Comparison of ENCODE assay signal across 10 cellular contexts in genomic region chr1:151309851-151310323, GRCh38. TPM values are rescaled to one million over a fixed set of nuclear protein-coding genes. Genes with fewer than 3 reads are reported as not detected.
DNase-seq lines count a peak whose midpoint lies in the region; ATAC-seq and TF ChIP-seq lines count a peak whose summit lies in the region.
"Had no signal": no experiment of that assay in that cellular context is flagged by ENCODE, and none has a peak within 500 bp of the region (broad histone marks: within the 10 kb centered on the region; RNA-seq: fewer than 3 reads in every experiment).

No MANE protein-coding gene starts in this region.

- peaks cover 49% of the 10 kb centered on the region for H3K36me3 Mint-ChIP-seq in activated CD4-positive, alpha-beta T cell treated with anti-CD3 and anti-CD28 coated beads for 36 hours (ENCODE audit: low read depth)
- peaks cover 100% of the 10 kb centered on the region for H3K36me3 Mint-ChIP-seq in dendritic cell treated with granulocyte-macrophage colony-stimulating factor and Interleukin-4, amounts not matched to agents 40 ng/mL and 50 ng/mL, for 4 days (ENCODE audit: low read depth)

- CTCF ChIA-PET in activated CD4-positive, alpha-beta T cell treated with anti-CD3 and anti-CD28 coated beads for 36 hours (lab: Charles Lee) = interaction anchor here (0.5 to 7.1 kb wide), 7 partner anchors 9 to 301 kb away, joined by 3 to 76 read pairs (median 12); partner anchors contain the start of gene PI4KB

- no peaks in the 10 kb centered on the region for H3K9me3 Mint-ChIP-seq in activated CD4-positive, alpha-beta T cell treated with anti-CD3 and anti-CD28 coated beads for 36 hours (ENCODE audit: low read depth)
- H3K9me3 Mint-ChIP-seq in dendritic cell treated with granulocyte-macrophage colony-stimulating factor and Interleukin-4, amounts not matched to agents 40 ng/mL and 50 ng/mL, for 4 days = no peaks in the 10 kb centered on the region
- H3K9me3 Mint-ChIP-seq: T-cell had no signal

- POLR2A ChIA-PET in activated CD4-positive, alpha-beta T cell treated with anti-CD3 and anti-CD28 coated beads for 36 hours (lab: Charles Lee) = interaction anchor here (0.6 kb wide), 1 partner anchor 41 kb away, joined by 5 read pairs; no protein-coding TSS in a partner anchor

- peaks cover 38% of the 10 kb centered on the region for H3K4me1 Mint-ChIP-seq in activated CD4-positive, alpha-beta T cell treated with anti-CD3 and anti-CD28 coated beads for 36 hours
- peaks cover 45% of the 10 kb centered on the region for H3K4me1 Mint-ChIP-seq in dendritic cell treated with granulocyte-macrophage colony-stimulating factor and Interleukin-4, amounts not matched to agents 40 ng/mL and 50 ng/mL, for 4 days (ENCODE audit: low read depth)

- no peak for DNase-seq in activated CD4-positive, alpha-beta T cell treated with anti-CD3 and anti-CD28 coated beads for 36 hours
- no peak for DNase-seq in activated CD4-positive, alpha-beta T cell treated with anti-CD3 and anti-CD28 coated beads for 48 hours
- DNase-seq in left lung = peak in 1 of 2 donors; percentile 51
- no peak for DNase-seq in thyroid gland
- DNase-seq in SHP77 treated with DMSO at 0.1 percent for 48 hours (lab: John Stamatoyannopoulos, UW) = no peak
- DNase-seq: NCI-H1105, T-cell had no signal

- H3K4me3 ChIP-seq in left lung (no peak overlapping the region), thyroid gland (replicated peaks in 1 of 3) (no peak overlapping the region)

- H3K27me3 Mint-ChIP-seq in activated CD4-positive, alpha-beta T cell treated with anti-CD3 and anti-CD28 coated beads for 36 hours = no peaks in the 10 kb centered on the region
- no peaks in the 10 kb centered on the region for H3K27me3 Mint-ChIP-seq in dendritic cell treated with granulocyte-macrophage colony-stimulating factor and Interleukin-4, amounts not matched to agents 40 ng/mL and 50 ng/mL, for 4 days
- H3K27me3 Mint-ChIP-seq: T-cell had no signal

- WGBS in thyroid gland, 2 donors = 72 to 76% methylated on average over 6 of the region's 6 CpGs

- H3K9me3 ChIP-seq in left lung (no peaks in the 10 kb centered on the region), thyroid gland (no peaks in the 10 kb centered on the region)

- peak overlapping the region; percentile 60 to 77 for H3K27ac ChIP-seq in left lung
- H3K27ac ChIP-seq in thyroid gland = peak overlapping the region in 2 of 3 donors; percentile 26 to 59

- H3K36me3 ChIP-seq in left lung = peaks cover 11 to 91% of the 10 kb centered on the region in 2 donors
- peaks cover 37 to 54% of the 10 kb centered on the region in 2 donors for H3K36me3 ChIP-seq in thyroid gland

- H3K27me3 ChIP-seq in left lung (no peaks in the 10 kb centered on the region), thyroid gland (no peaks in the 10 kb centered on the region)

- H3K27ac Mint-ChIP-seq in activated CD4-positive, alpha-beta T cell treated with anti-CD3 and anti-CD28 coated beads for 36 hours = peak overlapping the region; percentile 18
- peak overlapping the region; percentile 6 for H3K27ac Mint-ChIP-seq in dendritic cell treated with granulocyte-macrophage colony-stimulating factor and Interleukin-4, amounts not matched to agents 40 ng/mL and 50 ng/mL, for 4 days

- intact Hi-C loops in activated CD4-positive, alpha-beta T cell treated with anti-CD3 and anti-CD28 coated beads for 36 hours (cut with DNase I, micrococcal nuclease) = loop anchor here in 1 of 2 experiments (10.0 kb wide), 1 partner anchor 425 kb away; no protein-coding TSS in a partner anchor
- intact Hi-C loops in dendritic cell treated with granulocyte-macrophage colony-stimulating factor and Interleukin-4, amounts not matched to agents 40 ng/mL and 50 ng/mL, for 4 days (cut with micrococcal nuclease) = no loop called here
- intact Hi-C loops in left lung (cut with DNase I) (no loop called here), thyroid gland (cut with DNase I) (no loop called here)

- no peak for TF ChIP-seq CTCF in left lung (IDR thresholded peaks at IDR 0.05)
- no peak for TF ChIP-seq CTCF in thyroid gland (IDR thresholded peaks at IDR 0.05)

- peaks cover 23 to 54% of the 10 kb centered on the region in 2 donors for H3K4me1 ChIP-seq in left lung
- H3K4me1 ChIP-seq in thyroid gland = peaks cover 15 to 28% of the 10 kb centered on the region in 2 donors

- ATAC-seq in activated CD4-positive, alpha-beta T cell treated with anti-CD3 and anti-CD28 coated beads for 36 hours = no peak
- ATAC-seq in left lung = peak; percentile 33
- no peak for ATAC-seq in HG03571 (IDR thresholded peaks at IDR 0.05; ENCODE audit: unreplicated experiment)
- no peak for ATAC-seq in HG02798 (IDR thresholded peaks at IDR 0.05; ENCODE audit: poor library complexity, unreplicated experiment)
- ATAC-seq: T-cell had no signal

- no peak overlapping the region for H3K4me3 Mint-ChIP-seq in activated CD4-positive, alpha-beta T cell treated with anti-CD3 and anti-CD28 coated beads for 36 hours
- no peak overlapping the region for H3K4me3 Mint-ChIP-seq in dendritic cell treated with granulocyte-macrophage colony-stimulating factor and Interleukin-4, amounts not matched to agents 40 ng/mL and 50 ng/mL, for 4 days
- H3K4me3 Mint-ChIP-seq: T-cell had no signal

- no peak for TF ChIP-seq POLR2A in thyroid gland (IDR thresholded peaks at IDR 0.05)

RNA-seq across cellular contexts. Expression of gene PI4KB, which starts 17.3 kb away (rescaled TPM):
- total RNA-seq in activated CD4-positive, alpha-beta T cell treated with anti-CD3 and anti-CD28 coated beads for 36 hours = 10 to 100 TPM; 53.0 to 54.5 TPM
- total RNA-seq in left lung = 10 to 100 TPM; 54.8 to 71.3 TPM
- total RNA-seq in thyroid gland = 100 to 1,000 TPM in 3 of 4 donors, 10 to 100 TPM in 1; 93.1 to 110 (median 107) TPM

RNA-seq across cellular contexts. Expression of gene ZNF687, which starts 27.8 kb away (rescaled TPM):
- total RNA-seq in activated CD4-positive, alpha-beta T cell treated with anti-CD3 and anti-CD28 coated beads for 36 hours = 10 to 100 TPM; 27.2 to 30.1 TPM
- total RNA-seq in left lung (10 to 100 TPM; 17.7 to 22.8 TPM), thyroid gland (10 to 100 TPM; 24.2 to 38.0 (median 33.7) TPM)

RNA-seq across cellular contexts. Expression of gene RFX5, which starts 37.2 kb away (rescaled TPM):
- 10 to 100 TPM; 47.6 to 50.4 TPM for total RNA-seq in activated CD4-positive, alpha-beta T cell treated with anti-CD3 and anti-CD28 coated beads for 36 hours
- total RNA-seq in left lung (10 to 100 TPM; 37.1 to 63.3 TPM), thyroid gland (10 to 100 TPM; 36.0 to 69.9 (median 58.4) TPM)

RNA-seq across cellular contexts. Expression of gene PSMD4, which starts 55.4 kb away (rescaled TPM):
- total RNA-seq in activated CD4-positive, alpha-beta T cell treated with anti-CD3 and anti-CD28 coated beads for 36 hours = 100 to 1,000 TPM; 187 to 243 TPM
- 100 to 1,000 TPM; 104 to 153 TPM for total RNA-seq in left lung
- total RNA-seq in thyroid gland = 100 to 1,000 TPM in 2 of 4 donors, 10 to 100 TPM in 2; 77.1 to 110 (median 96.5) TPM
